13 cellular contexts compared by ENCODE assay signal in genomic region chr5:168753691-168754254, GRCh38.
A peak's percentile ranks its signal among the peaks of the same experiment; 100 is the strongest.
DNase-seq lines count a peak whose midpoint lies in the region; ATAC-seq and TF ChIP-seq lines count a peak whose summit lies in the region.
"Had no signal": no experiment of that assay in that cellular context is flagged by ENCODE, and none has a peak within 500 bp of the region (broad histone marks: within the 10 kb centered on the region; RNA-seq: fewer than 3 reads in every experiment).

No MANE protein-coding gene starts in this region.

- DNase-seq in activated CD8-positive, alpha-beta memory T cell treated with anti-CD3 and anti-CD28 coated beads for 24 hours: peak; percentile 32
- DNase-seq in activated CD8-positive, alpha-beta memory T cell treated with anti-CD3 and anti-CD28 coated beads, Interleukin-2, amount 10 ng/mL, durations not matched to agents 7 days and 5 days: no peak
- DNase-seq in islet precursor cell (peak; percentile 49), osteoblast (ENCODE audit: insufficient read length, low spot score, missing footprints) (peak; percentile 54), transverse colon (no peak)
- DNase-seq: ACHN; CD4-positive, CD25-positive, alpha-beta regulatory T cell; DMS53; GM23248 had no signal

- CTCF ChIA-PET in activated CD8-positive, alpha-beta memory T cell treated with anti-CD3 and anti-CD28 coated beads, Interleukin-2, amount 10 ng/mL, durations not matched to agents 7 days and 5 days (lab: Charles Lee): no interaction called here

- H2AFZ ChIP-seq in osteoblast (ENCODE audit: low read length): no peak overlapping the region
- H2AFZ ChIP-seq: GM23248 had no signal

- no peaks in the 10 kb centered on the region for H3K79me2 ChIP-seq in osteoblast (ENCODE audit: insufficient read depth, low read length)

- no peaks in the 10 kb centered on the region for H3K9me3 Mint-ChIP-seq in activated CD8-positive, alpha-beta memory T cell treated with anti-CD3 and anti-CD28 coated beads, Interleukin-2, amount 10 ng/mL, durations not matched to agents 7 days and 5 days (ENCODE audit: low read depth)

- H3K4me2 ChIP-seq in osteoblast (ENCODE audit: insufficient read depth, low read length): no peak overlapping the region
- H3K4me2 ChIP-seq: BLaER1 treated with 17β-estradiol and CSF1 and Interleukin-3, amounts not matched to agents 10 nM and 100 nM had no signal

- TF ChIP-seq POLR2A in transverse colon (IDR thresholded peaks at IDR 0.05): no peak

- no peak overlapping the region for H3K4me3 Mint-ChIP-seq in activated CD8-positive, alpha-beta memory T cell treated with anti-CD3 and anti-CD28 coated beads, Interleukin-2, amount 10 ng/mL, durations not matched to agents 7 days and 5 days
- H3K4me3 Mint-ChIP-seq: CD4-positive, CD25-positive, alpha-beta regulatory T cell; IgD-negative memory B cell had no signal

- H3K36me3 ChIP-seq in osteoblast (ENCODE audit: insufficient read depth, low read length): no peaks in the 10 kb centered on the region
- no peaks in the 10 kb centered on the region for H3K36me3 ChIP-seq in transverse colon
- H3K36me3 ChIP-seq: BLaER1 treated with 17β-estradiol and CSF1 and Interleukin-3, amounts not matched to agents 10 nM and 100 nM had no signal

- H3K27me3 ChIP-seq in osteoblast (ENCODE audit: insufficient read depth, low read length): no peaks in the 10 kb centered on the region
- no peaks in the 10 kb centered on the region for H3K27me3 ChIP-seq in transverse colon
- H3K27me3 ChIP-seq: BLaER1 treated with 17β-estradiol and CSF1 and Interleukin-3, amounts not matched to agents 10 nM and 100 nM had no signal

- H3K4me1 Mint-ChIP-seq in activated CD8-positive, alpha-beta memory T cell treated with anti-CD3 and anti-CD28 coated beads, Interleukin-2, amount 10 ng/mL, durations not matched to agents 7 days and 5 days: no peaks in the 10 kb centered on the region
- H3K4me1 Mint-ChIP-seq: CD4-positive, CD25-positive, alpha-beta regulatory T cell; IgD-negative memory B cell had no signal

- H4K20me1 ChIP-seq in osteoblast (ENCODE audit: insufficient read depth, low read length): no peaks in the 10 kb centered on the region
- H4K20me1 ChIP-seq: BLaER1 treated with 17β-estradiol and CSF1 and Interleukin-3, amounts not matched to agents 10 nM and 100 nM had no signal

- H3K27ac Mint-ChIP-seq in activated CD8-positive, alpha-beta memory T cell treated with anti-CD3 and anti-CD28 coated beads, Interleukin-2, amount 10 ng/mL, durations not matched to agents 7 days and 5 days: no peak overlapping the region
- H3K27ac Mint-ChIP-seq: CD4-positive, CD25-positive, alpha-beta regulatory T cell; IgD-negative memory B cell had no signal

- 79 to 93% methylated on average over 8 to 11 of the region's 11 CpGs for WGBS in transverse colon (ENCODE audit: low coverage in 1 of 2), 2 donors

- H3K36me3 Mint-ChIP-seq in activated CD8-positive, alpha-beta memory T cell treated with anti-CD3 and anti-CD28 coated beads, Interleukin-2, amount 10 ng/mL, durations not matched to agents 7 days and 5 days: no peaks in the 10 kb centered on the region
- H3K36me3 Mint-ChIP-seq: CD4-positive, CD25-positive, alpha-beta regulatory T cell; IgD-negative memory B cell had no signal

- intact Hi-C loops in transverse colon (cut with DNase I; ENCODE audit: low total_unique reads): no loop called here

- ATAC-seq in activated CD8-positive, alpha-beta memory T cell treated with anti-CD3 and anti-CD28 coated beads, Interleukin-2, amount 10 ng/mL, durations not matched to agents 7 days and 5 days: no peak
- no peak for ATAC-seq in HG02798 (IDR thresholded peaks at IDR 0.05; ENCODE audit: poor library complexity, unreplicated experiment)
- ATAC-seq in HG03196 (IDR thresholded peaks at IDR 0.05; ENCODE audit: unreplicated experiment): no peak

- H3K27ac ChIP-seq in osteoblast (ENCODE audit: low read depth, low read length) (no peak overlapping the region), transverse colon (no peak overlapping the region)
- H3K27ac ChIP-seq: BLaER1 treated with 17β-estradiol and CSF1 and Interleukin-3, amounts not matched to agents 10 nM and 100 nM; GM23248 had no signal

- H3K27me3 Mint-ChIP-seq in activated CD8-positive, alpha-beta memory T cell treated with anti-CD3 and anti-CD28 coated beads, Interleukin-2, amount 10 ng/mL, durations not matched to agents 7 days and 5 days: no peaks in the 10 kb centered on the region
- H3K27me3 Mint-ChIP-seq: CD4-positive, CD25-positive, alpha-beta regulatory T cell had no signal

- H3K4me3 ChIP-seq in osteoblast (ENCODE audit: insufficient read depth, low read length): no peak overlapping the region
- H3K4me3 ChIP-seq in transverse colon: no peak overlapping the region
- H3K4me3 ChIP-seq: BLaER1 treated with 17β-estradiol and CSF1 and Interleukin-3, amounts not matched to agents 10 nM and 100 nM; GM23248 had no signal

- in situ Hi-C loops in transverse colon (cut with MboI; ENCODE audit: low pct_ligation_motif_present in 1 of 4, low pct_unique_long_range_greater_than_20kb in 1 of 4, low sequenced_read_pairs in 3 of 4): no loop called here

- no peak for TF ChIP-seq CTCF in osteoblast (IDR thresholded peaks at IDR 0.05; ENCODE audit: extremely low read depth, low read depth, low read length)
- no peak for TF ChIP-seq CTCF in transverse colon (IDR thresholded peaks at IDR 0.05)

- no peaks in the 10 kb centered on the region for H3K9me3 ChIP-seq in osteoblast (ENCODE audit: low read depth, low read length)
- no peaks in the 10 kb centered on the region for H3K9me3 ChIP-seq in transverse colon
- H3K9me3 ChIP-seq: BLaER1 treated with 17β-estradiol and CSF1 and Interleukin-3, amounts not matched to agents 10 nM and 100 nM had no signal

- H3K4me1 ChIP-seq in osteoblast (ENCODE audit: insufficient read depth, low read length): no peaks in the 10 kb centered on the region
- no peaks in the 10 kb centered on the region for H3K4me1 ChIP-seq in transverse colon

- TF ChIP-seq EP300 in transverse colon (IDR thresholded peaks at IDR 0.05; ENCODE audit: low read depth): no peak

Comparison
In these comparisons a context has a peak if more than half of its experiments do, and no peak if none do; other contexts are left out.
1. DNase-seq: peak in activated CD8-positive, alpha-beta memory T cell treated with anti-CD3 and anti-CD28 coated beads for 24 hours (single experiment), islet precursor cell (single experiment) and osteoblast (single experiment); none in activated CD8-positive, alpha-beta memory T cell treated with anti-CD3 and anti-CD28 coated beads, Interleukin-2, amount 10 ng/mL, durations not matched to agents 7 days and 5 days (single experiment) and transverse colon (single experiment).